8 cellular contexts compared by ENCODE assay signal in the genomic region with DNA sequence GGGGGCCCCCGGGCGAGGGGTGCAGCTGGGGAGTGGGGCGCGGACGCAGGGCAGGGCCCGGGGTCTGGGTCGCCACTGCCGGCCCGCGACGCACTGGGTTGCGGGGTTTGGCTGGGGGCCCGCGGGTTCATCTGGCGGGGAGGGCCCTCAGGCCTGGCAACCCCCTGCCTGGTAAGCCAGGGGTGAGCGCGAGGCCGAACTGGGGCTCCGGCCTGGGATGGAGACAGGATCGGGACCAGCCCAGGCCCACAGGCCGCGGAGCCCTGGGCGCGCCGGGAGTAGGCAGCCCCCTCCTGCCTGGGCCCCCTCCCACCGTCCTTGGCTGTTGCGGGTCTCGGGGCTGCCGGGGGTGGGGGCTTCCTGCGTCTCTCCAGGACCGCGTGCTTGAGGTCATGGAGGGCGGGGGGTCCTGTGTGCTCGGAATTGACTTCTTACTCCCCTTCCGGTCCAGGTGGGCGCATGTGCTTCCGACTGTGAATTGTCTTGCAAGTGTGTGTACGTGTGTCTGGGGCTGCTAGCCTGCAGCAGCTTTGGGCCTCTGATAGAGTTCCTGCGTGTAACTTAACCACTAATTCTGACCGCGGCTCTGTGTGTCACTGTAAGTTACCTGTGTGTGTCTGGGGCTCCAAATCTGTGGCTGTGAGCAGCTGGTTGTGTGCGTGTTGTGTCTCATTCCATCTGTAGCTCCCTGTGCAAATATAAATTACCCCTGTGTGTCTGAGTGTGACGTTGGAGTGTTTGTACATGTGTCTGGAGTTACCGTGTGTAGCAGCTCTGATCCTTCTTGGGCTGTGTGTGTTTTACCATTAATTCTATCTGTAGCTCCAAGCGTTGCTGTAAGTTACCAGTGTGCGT. TPM values are rescaled to one million over a fixed set of nuclear protein-coding genes. Genes with fewer than 3 reads are reported as not detected.
DNase-seq lines count a peak whose midpoint lies in the region; ATAC-seq and TF ChIP-seq lines count a peak whose summit lies in the region.

No MANE protein-coding gene starts in this region.

- POLR2A ChIA-PET in CD8-positive, alpha-beta T cell (lab: Charles Lee) = interaction anchor here (0.6 to 3.5 kb wide), 9 partner anchors 12 to 581 kb away, joined by 3 to 60 read pairs (median 4); no protein-coding TSS in a partner anchor

- CTCF ChIA-PET in CD8-positive, alpha-beta T cell (lab: Charles Lee) = interaction anchor here (0.6 to 5.5 kb wide), 8 partner anchors 12 to 161 kb away, joined by 3 to 68 read pairs (median 4); no protein-coding TSS in a partner anchor

- peaks cover 39% of the 10 kb centered on the region for H3K36me3 Mint-ChIP-seq in CD8-positive, alpha-beta T cell
- peaks cover 33 to 39% (median 36%) of the 10 kb centered on the region in 3 experiments for H3K36me3 Mint-ChIP-seq in H9 (ENCODE audit: insufficient read depth in 1 of 3, low read depth in 3 of 3)

- H3T11ph ChIP-seq in H9 (ENCODE audit: low read length) = no peak overlapping the region

- DNase-seq in CD8-positive, alpha-beta T cell = peak; percentile 37 to 87 (median 64)
- DNase-seq in H9 (peak; percentile 57), OCI-M1 (lab: John Stamatoyannopoulos, UW) (peak; percentile 72), foreskin fibroblast (peak; percentile 16 to 55), osteoblast (ENCODE audit: insufficient read length, low spot score, missing footprints) (peak; percentile 94), aorta (no peak)
- DNase-seq in activated T-helper 1 cell treated with anti-CD3 and anti-CD28 coated beads, Interleukin-2, amount 50 U/mL, for 16 hours (ENCODE audit: low read depth in 1 of 2, low spot score in 1 of 2) = peak; percentile 24 to 39

- peak overlapping the region; percentile 41 for H3K4me3 ChIP-seq in CD8-positive, alpha-beta T cell (ENCODE audit: low read depth, low read length)
- H3K4me3 ChIP-seq in foreskin fibroblast (ENCODE audit: low read depth in 1 of 2, low read length in 2 of 2) = peak overlapping the region; percentile 73 to 75
- H3K4me3 ChIP-seq in osteoblast (ENCODE audit: insufficient read depth, low read length) = peak overlapping the region; percentile 82
- peak overlapping the region; percentile 91 to 92 for H3K4me3 ChIP-seq in aorta (ENCODE audit: low read length in 2 of 2)

- H3K27ac ChIP-seq in CD8-positive, alpha-beta T cell (ENCODE audit: low read depth, low read length) = peak overlapping the region; percentile 86
- H3K27ac ChIP-seq in H9 (ENCODE audit: insufficient read length, low read depth, low read length) (no peak overlapping the region), osteoblast (ENCODE audit: low read depth, low read length) (peak overlapping the region; percentile 61), aorta (ENCODE audit: low read depth in 1 of 2, low read length in 2 of 2) (peak overlapping the region; percentile 49 to 58)

- H4K91ac ChIP-seq in H9 (ENCODE audit: insufficient read length, low read depth, low read length) = no peak overlapping the region

- peaks cover 15% of the 10 kb centered on the region for H3K36me3 ChIP-seq in CD8-positive, alpha-beta T cell (ENCODE audit: insufficient read depth, low read length)
- H3K36me3 ChIP-seq in osteoblast (ENCODE audit: insufficient read depth, low read length) (peaks cover 2% of the 10 kb centered on the region), aorta (ENCODE audit: control insufficient read depth in 1 of 2, insufficient read depth in 2 of 2, low read length in 1 of 2) (no peaks in the 10 kb centered on the region)

- no peaks in the 10 kb centered on the region for H3K27me3 Mint-ChIP-seq in CD8-positive, alpha-beta T cell (ENCODE audit: low read depth)
- H3K27me3 Mint-ChIP-seq in H9 (ENCODE audit: low read depth) = no peaks in the 10 kb centered on the region; the same call in 1 of the 2 replicates

- peaks cover 72% of the 10 kb centered on the region for H3K4me1 Mint-ChIP-seq in CD8-positive, alpha-beta T cell (ENCODE audit: low read depth)
- H3K4me1 Mint-ChIP-seq in H9 = peaks cover 42 to 55% of the 10 kb centered on the region in 2 experiments

- no peak overlapping the region for H2BK20ac ChIP-seq in H9 (ENCODE audit: low read depth, low read length, poor library complexity, severe bottlenecking)

- no peak overlapping the region for H2BK5ac ChIP-seq in H9 (ENCODE audit: insufficient read length, low read length)

- intact Hi-C loops in CD8-positive, alpha-beta T cell (cut with DNase I, micrococcal nuclease) = loop anchor here (1.0 to 5.0 kb wide), 3 partner anchors 12 to 211 kb away; no protein-coding TSS in a partner anchor
- intact Hi-C loops in aorta (cut with DNase I) = no loop called here

- no peak overlapping the region for H2BK15ac ChIP-seq in H9 (ENCODE audit: low read depth, low read length)

- peaks cover 21% of the 10 kb centered on the region for H3K23me2 ChIP-seq in H9 (ENCODE audit: insufficient read length, low read depth, low read length, poor library complexity, severe bottlenecking)

- H4K20me1 ChIP-seq in H9 (ENCODE audit: control insufficient read depth, insufficient read depth, insufficient read length) (no peaks in the 10 kb centered on the region), osteoblast (ENCODE audit: insufficient read depth, low read length) (peaks cover 40% of the 10 kb centered on the region)

- H3K4me1 ChIP-seq in CD8-positive, alpha-beta T cell (ENCODE audit: insufficient read depth, low read length) = peaks cover 72% of the 10 kb centered on the region
- H3K4me1 ChIP-seq in H9 (ENCODE audit: insufficient read depth, low read length) = peaks cover 3% of the 10 kb centered on the region; the same call in 1 of the 2 replicates
- H3K4me1 ChIP-seq in osteoblast (ENCODE audit: insufficient read depth, low read length) = peaks cover 24% of the 10 kb centered on the region
- H3K4me1 ChIP-seq in aorta (ENCODE audit: control insufficient read depth in 1 of 2, insufficient read depth in 2 of 2, low read length in 2 of 2) = no peaks in the 10 kb centered on the region

- H4K8ac ChIP-seq in H9 (replicated peaks; ENCODE audit: insufficient read length, low read depth, low read length) = no peak overlapping the region

- no peaks in the 10 kb centered on the region for H3K27me3 ChIP-seq in CD8-positive, alpha-beta T cell (ENCODE audit: insufficient read depth, low read length)
- H3K27me3 ChIP-seq in H9 (ENCODE audit: insufficient read depth, low read length) (no peaks in the 10 kb centered on the region), osteoblast (ENCODE audit: insufficient read depth, low read length) (no peaks in the 10 kb centered on the region), aorta (ENCODE audit: control insufficient read depth in 1 of 2, insufficient read depth in 2 of 2, low read length in 1 of 2) (no peaks in the 10 kb centered on the region)

- peak overlapping the region; percentile 83 for H3K4me2 ChIP-seq in H9 (ENCODE audit: insufficient read depth, insufficient read length, low read length)
- H3K4me2 ChIP-seq in osteoblast (ENCODE audit: insufficient read depth, low read length) = peak overlapping the region; percentile 97

- H3K18ac ChIP-seq in H9 (ENCODE audit: insufficient read length, low read depth, low read length) = no peak overlapping the region

- no peak overlapping the region for H2AFZ ChIP-seq in H9 (ENCODE audit: low read length)
- no peak overlapping the region for H2AFZ ChIP-seq in osteoblast (ENCODE audit: low read length)

- no peak overlapping the region for H2BK12ac ChIP-seq in H9 (ENCODE audit: insufficient read length, low read depth, low read length)

- H4K5ac ChIP-seq in H9 (ENCODE audit: insufficient read length, low read depth, low read length) = no peak overlapping the region

- H3K14ac ChIP-seq in H9 (ENCODE audit: insufficient read depth, low read length) = peak overlapping the region; percentile 91

- peak overlapping the region; percentile 97 for H3K4me3 Mint-ChIP-seq in CD8-positive, alpha-beta T cell
- peak overlapping the region; percentile 98 to 100 for H3K4me3 Mint-ChIP-seq in H9

- peak overlapping the region; percentile 98 for H3K27ac Mint-ChIP-seq in CD8-positive, alpha-beta T cell
- H3K27ac Mint-ChIP-seq in H9 = peak overlapping the region; percentile 94 to 97 (median 96)

- no peaks in the 10 kb centered on the region for H3K9me3 Mint-ChIP-seq in CD8-positive, alpha-beta T cell
- H3K9me3 Mint-ChIP-seq in H9 = peaks cover 0 to 2% of the 10 kb centered on the region in 2 experiments; a peak in 3 of 5 replicates

- peaks cover 40% of the 10 kb centered on the region; the same call in 1 of the 2 replicates for H3K79me2 ChIP-seq in H9 (ENCODE audit: insufficient read depth, low read length)
- H3K79me2 ChIP-seq in osteoblast (ENCODE audit: insufficient read depth, low read length) = peaks cover 55% of the 10 kb centered on the region

- no peak overlapping the region for H3K56ac ChIP-seq in H9 (ENCODE audit: insufficient read length, low read depth, low read length)

- TF ChIP-seq CTCF in CD8-positive, alpha-beta T cell (IDR thresholded peaks at IDR 0.05) = no peak
- TF ChIP-seq CTCF in H9 (conservative IDR thresholded peaks at IDR 0.05) (no peak), foreskin fibroblast (IDR thresholded peaks at IDR 0.05; ENCODE audit: low read depth, low read length) (no peak), osteoblast (IDR thresholded peaks at IDR 0.05; ENCODE audit: extremely low read depth, low read depth, low read length) (no peak)

- no CpG with 5 or more reads among the region's 46 CpGs for WGBS in H9 (ENCODE audit: extremely low coverage, insufficient read length, low lambda C conversion rate)
- 1 to 3% methylated on average over 27 to 46 of the region's 46 CpGs for WGBS in aorta, 2 donors

- H3K4ac ChIP-seq in H9 (ENCODE audit: low read depth, low read length) = no peak overlapping the region

- H3K23ac ChIP-seq in H9 (ENCODE audit: insufficient read length, low read depth, low read length) = no peak overlapping the region

- no peak overlapping the region for H2AK5ac ChIP-seq in H9 (ENCODE audit: insufficient read length, low read length)

- H3K9ac ChIP-seq in H9 (ENCODE audit: extremely low read depth, insufficient read length, low read length) = peak overlapping the region; percentile 66

- no peaks in the 10 kb centered on the region for H3K9me3 ChIP-seq in CD8-positive, alpha-beta T cell (ENCODE audit: low read length)
- no peaks in the 10 kb centered on the region for H3K9me3 ChIP-seq in H9 (ENCODE audit: control insufficient read depth, low read depth, low read length)
- no peaks in the 10 kb centered on the region for H3K9me3 ChIP-seq in osteoblast (ENCODE audit: low read depth, low read length)
- H3K9me3 ChIP-seq in aorta (ENCODE audit: control insufficient read depth, low read length) = no peaks in the 10 kb centered on the region

- peak; percentile 59 for ATAC-seq in CD8-positive, alpha-beta T cell
- ATAC-seq in aorta (ENCODE audit: low FRiP score) (no peak), GM21737 (IDR thresholded peaks at IDR 0.05; ENCODE audit: unreplicated experiment) (no peak)

- H2BK120ac ChIP-seq in H9 (ENCODE audit: low read depth, low read length, poor library complexity, severe bottlenecking) = no peak overlapping the region

- H3K79me1 ChIP-seq in H9 (ENCODE audit: insufficient read depth, low read depth, low read length, poor library complexity, severe bottlenecking) = peaks cover 3% of the 10 kb centered on the region

RNA-seq across cellular contexts. Expression of a gene that starts 0.8 kb away (rescaled TPM):
- total RNA-seq in CD8-positive, alpha-beta T cell = 100 to 1,000 TPM; 207 to 221 TPM
- total RNA-seq in H9 (2021) (125 and 126 TPM in 2 replicates), osteoblast (29.7 and 33.6 TPM in 2 replicates), aorta (10 to 100 TPM; 65.7 to 92.7 TPM)
- polyA plus RNA-seq in aorta = 10 to 100 TPM; 13.4 to 59.0 TPM

RNA-seq across cellular contexts. Expression of a gene that starts 29.4 kb away (rescaled TPM):
- 1 to 10 TPM; 1.9 to 2.3 TPM for total RNA-seq in CD8-positive, alpha-beta T cell
- total RNA-seq in H9 (2021) = 3.8 TPM in 2 replicates
- 4.7 and 5.6 TPM in 2 replicates for total RNA-seq in osteoblast
- 10 to 100 TPM; 11.9 to 21.4 TPM for total RNA-seq in aorta
- 10 to 100 TPM in 1 of 2 donors, 1 to 10 TPM in 1; 9.9 to 15.3 TPM for polyA plus RNA-seq in aorta

RNA-seq across cellular contexts. Expression of a gene that starts 36.8 kb away (rescaled TPM):
- total RNA-seq in CD8-positive, alpha-beta T cell = 1 to 10 TPM; 5.0 to 5.7 TPM
- 7.6 and 8.3 TPM in 2 replicates for total RNA-seq in H9 (2021)
- total RNA-seq in osteoblast = 6.2 TPM in 2 replicates
- total RNA-seq in aorta = 10 to 100 TPM in 1 of 2 donors, 1 to 10 TPM in 1; 5.2 to 13.5 TPM
- polyA plus RNA-seq in aorta = 1 to 10 TPM; 1.0 to 1.8 TPM

RNA-seq across cellular contexts. Expression of a gene that starts 40.6 kb away (rescaled TPM):
- total RNA-seq in CD8-positive, alpha-beta T cell = not detected
- total RNA-seq in H9 (2021) (9.3 and 10.6 TPM in 2 replicates), osteoblast (under 0.01 and 0.29 TPM in 2 replicates), aorta (1 to 10 TPM in 1 of 2 donors, under 1 TPM in 1; 0.71 to 2.7 TPM)
- not detected for polyA plus RNA-seq in aorta

Comparison
In these comparisons a context has a peak if more than half of its experiments do, and no peak if none do; other contexts are left out.
1. DNase-seq: peak in CD8-positive, alpha-beta T cell (7 of 7), H9 (single experiment), OCI-M1 (single experiment), activated T-helper 1 cell treated with anti-CD3 and anti-CD28 coated beads, Interleukin-2, amount 50 U/mL, for 16 hours (2 of 2), foreskin fibroblast (2 of 2) and osteoblast (single experiment); none in aorta (0 of 2).
2. H3K4me3 ChIP-seq: peak in every context shown above with its lines; median percentile 92 in aorta; 82 in osteoblast; 74 in foreskin fibroblast; 41 in CD8-positive, alpha-beta T cell.
3. intact Hi-C loops: an anchor here in CD8-positive, alpha-beta T cell (1.0 to 5.0 kb wide); none called in aorta.